8 cellular contexts compared by ENCODE assay signal in genomic region chr6:24666616-24667377, GRCh38. TPM values are rescaled to one million over a fixed set of nuclear protein-coding genes. Genes with fewer than 3 reads are reported as not detected.
DNase-seq lines count a peak whose midpoint lies in the region; ATAC-seq and TF ChIP-seq lines count a peak whose summit lies in the region.

TSS of gene ACOT13 (plus strand) at chr6:24667077. CDS start at chr6:24667264, 187 bp downstream.
A gene with protein sequence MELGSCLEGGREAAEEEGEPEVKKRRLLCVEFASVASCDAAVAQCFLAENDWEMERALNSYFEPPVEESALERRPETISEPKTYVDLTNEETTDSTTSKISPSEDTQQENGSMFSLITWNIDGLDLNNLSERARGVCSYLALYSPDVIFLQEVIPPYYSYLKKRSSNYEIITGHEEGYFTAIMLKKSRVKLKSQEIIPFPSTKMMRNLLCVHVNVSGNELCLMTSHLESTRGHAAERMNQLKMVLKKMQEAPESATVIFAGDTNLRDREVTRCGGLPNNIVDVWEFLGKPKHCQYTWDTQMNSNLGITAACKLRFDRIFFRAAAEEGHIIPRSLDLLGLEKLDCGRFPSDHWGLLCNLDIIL (minus strand): TSS chr6:24666899. CDS start chr6:24666862, 37 bp downstream.

- H2AFZ ChIP-seq in DND-41 (ENCODE audit: low read depth, low read length) = peak within 1 kb of the TSS; percentile 97
- peak within 1 kb of the TSS; percentile 90 for H2AFZ ChIP-seq in KMS-11 (ENCODE audit: low read depth)

- H3K27ac ChIP-seq in DND-41 (ENCODE audit: low read length) = peak within 1 kb of the TSS; percentile 94
- peak within 1 kb of the TSS; percentile 72 for H3K27ac ChIP-seq in KMS-11
- H3K27ac ChIP-seq in Peyer's patch = peak within 1 kb of the TSS; percentile 88 to 98 (median 91)
- H3K27ac ChIP-seq in naive thymus-derived CD4-positive, alpha-beta T cell (ENCODE audit: low read depth, low read length) = peak within 1 kb of the TSS; percentile 88

- H3K4me1 ChIP-seq in DND-41 (ENCODE audit: insufficient read depth, low read length) = peaks cover 35% of the 10 kb centered on the region
- peaks cover 24% of the 10 kb centered on the region for H3K4me1 ChIP-seq in KMS-11 (ENCODE audit: low read depth, poor library complexity, severe bottlenecking)
- peaks cover 2 to 22% (median 7%) of the 10 kb centered on the region in 4 donors for H3K4me1 ChIP-seq in Peyer's patch
- peaks cover 19 to 27% of the 10 kb centered on the region in 2 donors for H3K4me1 ChIP-seq in naive thymus-derived CD4-positive, alpha-beta T cell (ENCODE audit: control insufficient read depth in 2 of 2, insufficient read depth in 2 of 2, low read length in 2 of 2)

- no peaks in the 10 kb centered on the region for H3K27me3 ChIP-seq in DND-41 (ENCODE audit: insufficient read depth, low read length, poor library complexity)
- H3K27me3 ChIP-seq in KMS-11 (ENCODE audit: insufficient read depth, low read depth) = no peaks in the 10 kb centered on the region
- no peaks in the 10 kb centered on the region for H3K27me3 ChIP-seq in Peyer's patch
- no peaks in the 10 kb centered on the region for H3K27me3 ChIP-seq in naive thymus-derived CD4-positive, alpha-beta T cell (ENCODE audit: control insufficient read depth in 2 of 2, insufficient read depth in 2 of 2, low read length in 2 of 2)

- H3K4me3 ChIP-seq in DND-41 (ENCODE audit: low read depth in 1 of 2, low read length in 2 of 2) (peak within 1 kb of the TSS; percentile 76), KMS-11 (IDR thresholded peaks at IDR 0.05; ENCODE audit: insufficient read depth, low read depth, low read length) (no peak within 1 kb of the TSS), Peyer's patch (peak within 1 kb of the TSS; percentile 87 to 97 (median 90))
- H3K4me3 ChIP-seq in naive thymus-derived CD4-positive, alpha-beta T cell (ENCODE audit: low read length) = peak within 1 kb of the TSS; percentile 91

- peaks cover 17% of the 10 kb centered on the region for H3K9me3 ChIP-seq in DND-41 (ENCODE audit: insufficient read depth, low read length, severe bottlenecking)
- no peaks in the 10 kb centered on the region for H3K9me3 ChIP-seq in Peyer's patch
- no peaks in the 10 kb centered on the region for H3K9me3 ChIP-seq in naive thymus-derived CD4-positive, alpha-beta T cell (ENCODE audit: control insufficient read depth in 2 of 3, low read length in 3 of 3)

- CTCF ChIA-PET in naive thymus-derived CD4-positive, alpha-beta T cell (lab: Charles Lee) = interaction anchor here (1.3 to 2.4 kb wide), 2 partner anchors 30 to 85 kb away, joined by 3 to 14 read pairs; no protein-coding TSS in a partner anchor

- peaks cover 24 to 44% of the 10 kb centered on the region in 2 donors for H3K36me3 Mint-ChIP-seq in activated T-cell treated with anti-CD3 and anti-CD28 coated beads, Interleukin-2, amount 50 U/mL, for 72 hours (ENCODE audit: insufficient read depth in 2 of 2)
- H3K36me3 Mint-ChIP-seq in naive thymus-derived CD4-positive, alpha-beta T cell = peaks cover 0 to 44% (median 30%) of the 10 kb centered on the region in 5 donors
- H3K36me3 Mint-ChIP-seq in stimulated activated naive B cell treated with anti-CD40 and anti-IgM and Interleukin-4, amounts not matched to agents 10 μg/mL and 1 μg/mL and 100 μg/mL, for 72 hours = peaks cover 26 to 49% of the 10 kb centered on the region in 2 donors

- TF ChIP-seq CTCF in DND-41 (IDR thresholded peaks at IDR 0.05; ENCODE audit: borderline replicate concordance, extremely low read depth, low read length, poor library complexity, severe bottlenecking) (peak; percentile 70), KMS-11 (conservative IDR thresholded peaks at IDR 0.05; ENCODE audit: low read depth, low read length) (no peak), Peyer's patch (IDR thresholded peaks at IDR 0.05) (peak; percentile 28 to 79 (median 60))

- intact Hi-C loops in naive thymus-derived CD4-positive, alpha-beta T cell (cut with micrococcal nuclease) = loop anchor here (1.0 to 5.0 kb wide), 9 partner anchors 11 to 1296 kb away; partner anchors contain the start of genes KIAA0319 (in 2 of the 2), ALDH5A1 (in 1 of the 2), GMNN (in 1 of the 2) and TRIM38 (in 1 of the 2)

- H3K9ac ChIP-seq in DND-41 (ENCODE audit: low read depth, low read length) (peak within 1 kb of the TSS; percentile 82), KMS-11 (peak within 1 kb of the TSS; percentile 83)

- H3K4me3 Mint-ChIP-seq in activated T-cell treated with anti-CD3 and anti-CD28 coated beads, Interleukin-2, amount 50 U/mL, for 72 hours = peak within 1 kb of the TSS; percentile 93 to 100
- H3K4me3 Mint-ChIP-seq in naive thymus-derived CD4-positive, alpha-beta T cell = peak within 1 kb of the TSS; percentile 93 to 100 (median 98)
- H3K4me3 Mint-ChIP-seq in stimulated activated naive B cell treated with anti-CD40 and anti-IgM and Interleukin-4, amounts not matched to agents 10 μg/mL and 1 μg/mL and 100 μg/mL, for 72 hours = peak within 1 kb of the TSS; percentile 94 to 99

- POLR2A ChIA-PET in naive thymus-derived CD4-positive, alpha-beta T cell (lab: Charles Lee) = interaction anchor here (0.5 to 3.7 kb wide), 23 partner anchors 9 to 1395 kb away, joined by 3 to 39 read pairs (median 4); partner anchors contain the start of genes ALDH5A1, C6orf62, GMNN and KIAA0319

- peaks cover 37% of the 10 kb centered on the region for H3K36me3 ChIP-seq in DND-41 (ENCODE audit: insufficient read depth, low read length)
- no peaks in the 10 kb centered on the region for H3K36me3 ChIP-seq in KMS-11 (ENCODE audit: insufficient read depth)
- H3K36me3 ChIP-seq in Peyer's patch = peaks cover 0 to 13% (median 0%) of the 10 kb centered on the region in 3 donors
- peaks cover 0 to 24% (median 0%) of the 10 kb centered on the region in 3 experiments for H3K36me3 ChIP-seq in naive thymus-derived CD4-positive, alpha-beta T cell (ENCODE audit: control insufficient read depth in 2 of 3, insufficient read depth in 3 of 3, low read length in 3 of 3)

- peak; percentile 80 to 90 for TF ChIP-seq POLR2A in Peyer's patch (IDR thresholded peaks at IDR 0.05)

- DNase-seq in DND-41 = peak; percentile 98
- DNase-seq in Peyer's patch = peak; percentile 89 to 97 (median 97)
- DNase-seq in activated T-cell treated with anti-CD3 and anti-CD28 coated beads, Interleukin-2, amount 50 U/mL, for 72 hours = peak; percentile 96 to 97
- DNase-seq in fibroblast of gingiva (ENCODE audit: low read depth) = peak; percentile 98
- peak; percentile 93 to 97 (median 96) for DNase-seq in naive thymus-derived CD4-positive, alpha-beta T cell
- peak; percentile 96 for DNase-seq in stimulated activated naive B cell treated with anti-CD40 and anti-IgM and Interleukin-4, amounts not matched to agents 10 μg/mL and 1 μg/mL and 100 μg/mL, for 72 hours

- H3K79me2 ChIP-seq in DND-41 (ENCODE audit: insufficient read depth, low read length) = peaks cover 55% of the 10 kb centered on the region
- peaks cover 12% of the 10 kb centered on the region for H3K79me2 ChIP-seq in KMS-11 (ENCODE audit: insufficient read depth, low read depth)

- H3K27me3 Mint-ChIP-seq in activated T-cell treated with anti-CD3 and anti-CD28 coated beads, Interleukin-2, amount 50 U/mL, for 72 hours (ENCODE audit: low read depth) = no peaks in the 10 kb centered on the region
- H3K27me3 Mint-ChIP-seq in naive thymus-derived CD4-positive, alpha-beta T cell = no peaks in the 10 kb centered on the region
- H3K27me3 Mint-ChIP-seq in stimulated activated naive B cell treated with anti-CD40 and anti-IgM and Interleukin-4, amounts not matched to agents 10 μg/mL and 1 μg/mL and 100 μg/mL, for 72 hours = no peaks in the 10 kb centered on the region

- ATAC-seq in DND-41 (ENCODE audit: insufficient read depth, low read depth) (peak; percentile 95), GM21737 (IDR thresholded peaks at IDR 0.05; ENCODE audit: unreplicated experiment) (peak; percentile 96)
- peak; percentile 96 to 97 for ATAC-seq in activated T-cell treated with anti-CD3 and anti-CD28 coated beads, Interleukin-2, amount 50 U/mL, for 72 hours (replicated peaks in 1 of 2)
- peak; percentile 97 for ATAC-seq in naive thymus-derived CD4-positive, alpha-beta T cell
- ATAC-seq in stimulated activated naive B cell treated with anti-CD40 and anti-IgM and Interleukin-4, amounts not matched to agents 10 μg/mL and 1 μg/mL and 100 μg/mL, for 72 hours (replicated peaks) = peak; percentile 96 to 97

- peaks cover 2% of the 10 kb centered on the region in 2 donors for H3K9me3 Mint-ChIP-seq in activated T-cell treated with anti-CD3 and anti-CD28 coated beads, Interleukin-2, amount 50 U/mL, for 72 hours
- peaks cover 0 to 22% (median 7%) of the 10 kb centered on the region in 11 donors for H3K9me3 Mint-ChIP-seq in naive thymus-derived CD4-positive, alpha-beta T cell
- H3K9me3 Mint-ChIP-seq in stimulated activated naive B cell treated with anti-CD40 and anti-IgM and Interleukin-4, amounts not matched to agents 10 μg/mL and 1 μg/mL and 100 μg/mL, for 72 hours = peaks cover 0 to 3% of the 10 kb centered on the region in 2 donors

- H3K27ac Mint-ChIP-seq in activated T-cell treated with anti-CD3 and anti-CD28 coated beads, Interleukin-2, amount 50 U/mL, for 72 hours = peak within 1 kb of the TSS; percentile 99
- H3K27ac Mint-ChIP-seq in naive thymus-derived CD4-positive, alpha-beta T cell = peak within 1 kb of the TSS; percentile 91 to 99 (median 98)
- H3K27ac Mint-ChIP-seq in stimulated activated naive B cell treated with anti-CD40 and anti-IgM and Interleukin-4, amounts not matched to agents 10 μg/mL and 1 μg/mL and 100 μg/mL, for 72 hours = peak within 1 kb of the TSS; percentile 99

- peaks cover 52% of the 10 kb centered on the region for H3K4me1 Mint-ChIP-seq in activated T-cell treated with anti-CD3 and anti-CD28 coated beads, Interleukin-2, amount 50 U/mL, for 72 hours (ENCODE audit: low read depth)
- H3K4me1 Mint-ChIP-seq in naive thymus-derived CD4-positive, alpha-beta T cell = peaks cover 28 to 70% (median 68%) of the 10 kb centered on the region in 7 donors
- peaks cover 18 to 51% of the 10 kb centered on the region in 2 donors for H3K4me1 Mint-ChIP-seq in stimulated activated naive B cell treated with anti-CD40 and anti-IgM and Interleukin-4, amounts not matched to agents 10 μg/mL and 1 μg/mL and 100 μg/mL, for 72 hours

- H3K4me2 ChIP-seq in DND-41 (ENCODE audit: insufficient read depth, low read length) (peak within 1 kb of the TSS; percentile 75), KMS-11 (peak within 1 kb of the TSS; percentile 73)

- H4K20me1 ChIP-seq in DND-41 (ENCODE audit: insufficient read depth, low read length) (no peaks in the 10 kb centered on the region), KMS-11 (ENCODE audit: insufficient read depth) (no peaks in the 10 kb centered on the region)

RNA-seq across cellular contexts. Expression of gene ACOT13, which starts in this region (rescaled TPM):
- total RNA-seq in Peyer's patch = 10 to 100 TPM in 2 of 4 donors, 1 to 10 TPM in 2; 5.2 to 23.1 (median 9.1) TPM
- 10 to 100 TPM; 26.5 to 26.9 TPM for total RNA-seq in activated T-cell treated with anti-CD3 and anti-CD28 coated beads, Interleukin-2, amount 50 U/mL, for 72 hours
- 10 to 100 TPM in 3 of 5 experiments, 1 to 10 TPM in 2; 4.0 to 20.0 (median 12.5) TPM for total RNA-seq in naive thymus-derived CD4-positive, alpha-beta T cell
- polyA plus RNA-seq in naive thymus-derived CD4-positive, alpha-beta T cell = 10 to 100 TPM; 12.9 to 13.5 TPM

RNA-seq across cellular contexts. Expression of the second gene that starts in this region (rescaled TPM):
- total RNA-seq in Peyer's patch = 100 to 1,000 TPM in 3 of 4 donors, 10 to 100 TPM in 1; 69.3 to 403 (median 279) TPM
- total RNA-seq in activated T-cell treated with anti-CD3 and anti-CD28 coated beads, Interleukin-2, amount 50 U/mL, for 72 hours = 10 to 100 TPM; 58.3 to 62.9 TPM
- total RNA-seq in naive thymus-derived CD4-positive, alpha-beta T cell = 10 to 100 TPM; 38.6 to 69.7 (median 48.2) TPM
- polyA plus RNA-seq in naive thymus-derived CD4-positive, alpha-beta T cell = 10 to 100 TPM; 36.8 to 50.3 TPM
